In genomic region chr7:144826248-144826647, GRCh38 we compare ENCODE assay signal across 22 cellular contexts. TPM values are rescaled to one million over a fixed set of nuclear protein-coding genes. Genes with fewer than 3 reads are reported as not detected.
DNase-seq lines count a peak whose midpoint lies in the region; ATAC-seq and TF ChIP-seq lines count a peak whose summit lies in the region.
"Had no signal": no experiment of that assay in that cellular context is flagged by ENCODE, and none has a peak within 500 bp of the region (broad histone marks: within the 10 kb centered on the region; RNA-seq: fewer than 3 reads in every experiment).

No MANE protein-coding gene starts in this region.

- H3K4me3 Mint-ChIP-seq in activated naive CD8-positive, alpha-beta T cell: peak overlapping the region; percentile 27
- H3K4me3 Mint-ChIP-seq in activated naive CD8-positive, alpha-beta T cell treated with anti-CD3 and anti-CD28 coated beads for 36 hours: no peak overlapping the region
- no peak overlapping the region for H3K4me3 Mint-ChIP-seq in stimulated activated memory B cell treated with anti-CD40 and anti-IgM and Interleukin-4, amounts not matched to agents 10 μg/mL and 1 μg/mL and 100 μg/mL, for 72 hours

- H3K27me3 ChIP-seq in ascending aorta: no peaks in the 10 kb centered on the region
- H3K27me3 ChIP-seq in tibial artery: no peaks in the 10 kb centered on the region
- H3K27me3 ChIP-seq: neutrophil, SJCRH30, testis had no signal

- no peak for TF ChIP-seq CTCF in ascending aorta (IDR thresholded peaks at IDR 0.05)
- TF ChIP-seq CTCF in fibroblast of the aortic adventitia (IDR thresholded peaks at IDR 0.05; ENCODE audit: insufficient read depth, low read length): no peak
- TF ChIP-seq CTCF in tibial artery (IDR thresholded peaks at IDR 0.05): no peak

- H3K27me3 Mint-ChIP-seq in activated naive CD8-positive, alpha-beta T cell: no peaks in the 10 kb centered on the region
- no peaks in the 10 kb centered on the region for H3K27me3 Mint-ChIP-seq in activated naive CD8-positive, alpha-beta T cell treated with anti-CD3 and anti-CD28 coated beads for 36 hours
- no peaks in the 10 kb centered on the region for H3K27me3 Mint-ChIP-seq in stimulated activated memory B cell treated with anti-CD40 and anti-IgM and Interleukin-4, amounts not matched to agents 10 μg/mL and 1 μg/mL and 100 μg/mL, for 72 hours

- H3K4me1 Mint-ChIP-seq in activated naive CD8-positive, alpha-beta T cell (ENCODE audit: low read depth): peaks cover 79% of the 10 kb centered on the region
- H3K4me1 Mint-ChIP-seq in activated naive CD8-positive, alpha-beta T cell treated with anti-CD3 and anti-CD28 coated beads for 36 hours: peaks cover 66% of the 10 kb centered on the region
- H3K4me1 Mint-ChIP-seq in stimulated activated memory B cell treated with anti-CD40 and anti-IgM and Interleukin-4, amounts not matched to agents 10 μg/mL and 1 μg/mL and 100 μg/mL, for 72 hours: peaks cover 36% of the 10 kb centered on the region

- H3K4me1 ChIP-seq in ascending aorta (peaks cover 0 to 25% of the 10 kb centered on the region in 2 donors), tibial artery (peaks cover 0 to 41% (median 6%) of the 10 kb centered on the region in 4 donors)

- no peak for ATAC-seq in stimulated activated memory B cell treated with anti-CD40 and anti-IgM and Interleukin-4, amounts not matched to agents 10 μg/mL and 1 μg/mL and 100 μg/mL, for 72 hours
- no peak for ATAC-seq in HG03442 (IDR thresholded peaks at IDR 0.05; ENCODE audit: unreplicated experiment)
- ATAC-seq: esophagus mucosa, left lobe of liver, mucosa of descending colon had no signal

- intact Hi-C loops in ascending aorta (cut with DNase I): no loop called here
- intact Hi-C loops in tibial artery (cut with DNase I; ENCODE audit: low total_unique reads): no loop called here

- H3K27ac ChIP-seq in ascending aorta (peak overlapping the region; percentile 32 to 48), tibial artery (peak overlapping the region; percentile 55 to 57)
- H3K27ac ChIP-seq: neutrophil, PC-9, SJCRH30, testis, VCaP had no signal

- no peaks in the 10 kb centered on the region for H3K36me3 ChIP-seq in ascending aorta
- no peaks in the 10 kb centered on the region for H3K36me3 ChIP-seq in tibial artery
- H3K36me3 ChIP-seq: neutrophil, SJCRH30 had no signal

- peak overlapping the region; percentile 79 for H3K27ac Mint-ChIP-seq in activated naive CD8-positive, alpha-beta T cell
- H3K27ac Mint-ChIP-seq in activated naive CD8-positive, alpha-beta T cell treated with anti-CD3 and anti-CD28 coated beads for 36 hours: no peak overlapping the region
- no peak overlapping the region for H3K27ac Mint-ChIP-seq in stimulated activated memory B cell treated with anti-CD40 and anti-IgM and Interleukin-4, amounts not matched to agents 10 μg/mL and 1 μg/mL and 100 μg/mL, for 72 hours

- H3K9me3 Mint-ChIP-seq in activated naive CD8-positive, alpha-beta T cell (ENCODE audit: low read depth): no peaks in the 10 kb centered on the region
- peaks cover 7% of the 10 kb centered on the region for H3K9me3 Mint-ChIP-seq in activated naive CD8-positive, alpha-beta T cell treated with anti-CD3 and anti-CD28 coated beads for 36 hours
- no peaks in the 10 kb centered on the region for H3K9me3 Mint-ChIP-seq in stimulated activated memory B cell treated with anti-CD40 and anti-IgM and Interleukin-4, amounts not matched to agents 10 μg/mL and 1 μg/mL and 100 μg/mL, for 72 hours

- H3K4me3 ChIP-seq in ascending aorta (no peak overlapping the region), fibroblast of the aortic adventitia (ENCODE audit: low read depth, low read length) (no peak overlapping the region), tibial artery (no peak overlapping the region)
- H3K4me3 ChIP-seq: mucosa of descending colon, PC-9, SJCRH30, testis had no signal

- no peak for DNase-seq in activated naive CD8-positive, alpha-beta T cell treated with anti-CD3 and anti-CD28 coated beads for 36 hours
- DNase-seq in ascending aorta (ENCODE audit: low spot score in 2 of 2) (no peak), fibroblast of the aortic adventitia (ENCODE audit: low read depth) (peak; percentile 79), tibial artery (no peak), Ammon's horn (ENCODE audit: low spot score) (no peak)
- DNase-seq: activated CD4-positive, alpha-beta T cell treated with anti-CD3 and anti-CD28 coated beads, Interleukin-2, amount 50 U/mL, for 48 hours; DND-41; glutamatergic neuron; mucosa of descending colon; NCI-H1436 treated with DMSO at 0.1 percent for 48 hours; NCI-H774; SJCRH30; T-helper 2 cell; testis had no signal

- no peaks in the 10 kb centered on the region for H3K9me3 ChIP-seq in ascending aorta
- H3K9me3 ChIP-seq in tibial artery: no peaks in the 10 kb centered on the region
- H3K9me3 ChIP-seq: mucosa of descending colon, neutrophil, SJCRH30, testis had no signal

- peaks cover 14% of the 10 kb centered on the region for H3K36me3 Mint-ChIP-seq in activated naive CD8-positive, alpha-beta T cell
- peaks cover 44% of the 10 kb centered on the region for H3K36me3 Mint-ChIP-seq in activated naive CD8-positive, alpha-beta T cell treated with anti-CD3 and anti-CD28 coated beads for 36 hours
- H3K36me3 Mint-ChIP-seq in stimulated activated memory B cell treated with anti-CD40 and anti-IgM and Interleukin-4, amounts not matched to agents 10 μg/mL and 1 μg/mL and 100 μg/mL, for 72 hours: peaks cover 5% of the 10 kb centered on the region

RNA-seq across cellular contexts. Expression of gene TPK1, which starts 9.6 kb away (rescaled TPM):
- 10 to 100 TPM; 16.7 to 21.4 TPM for total RNA-seq in activated naive CD8-positive, alpha-beta T cell treated with anti-CD3 and anti-CD28 coated beads for 36 hours
- 3.7 TPM for total RNA-seq in ascending aorta
- 6.5 and 7.6 TPM in 2 replicates for total RNA-seq in fibroblast of the aortic adventitia (ENCODE audit: low replicate concordance)
